8 cellular contexts compared by ENCODE assay signal in genomic region chr12:52884526-52885293, GRCh38. TPM values are rescaled to one million over a fixed set of nuclear protein-coding genes. Genes with fewer than 3 reads are reported as not detected.
A peak's percentile ranks its signal among the peaks of the same experiment; 100 is the strongest.
DNase-seq lines count a peak whose midpoint lies in the region; ATAC-seq, FAIRE-seq and TF ChIP-seq lines count a peak whose summit lies in the region.

No MANE protein-coding gene starts in this region.

- FAIRE-seq in urothelium cell line (lab: Jason Lieb, UNC), result no peak

- no peaks in the 10 kb centered on the region for H3K36me3 ChIP-seq in KMS-11 (ENCODE audit: insufficient read depth)
- no peaks in the 10 kb centered on the region for H3K36me3 ChIP-seq in RWPE2 (ENCODE audit: low read depth)
- H3K36me3 ChIP-seq in gastroesophageal sphincter, result no peaks in the 10 kb centered on the region

- H3K4me2 ChIP-seq in KMS-11, result no peak overlapping the region

- H3K36me3 Mint-ChIP-seq in activated T-helper 2 cell treated with anti-CD3 and anti-CD28 coated beads, Interferon-gamma antibody, Interleukin-2, Interleukin-4, amounts not matched to agents 10 μg/mL and 5 μg/mL and 100 μg/mL, durations not matched to agents 14 hours and 24 hours and 36 hours (ENCODE audit: low read depth), result no peaks in the 10 kb centered on the region

- WGBS in gastroesophageal sphincter (ENCODE audit: low coverage in 1 of 2), 2 donors, result 21 to 29% methylated on average over 6 to 9 of the region's 13 CpGs

- TF ChIP-seq CTCF in KMS-11 (conservative IDR thresholded peaks at IDR 0.05; ENCODE audit: low read depth, low read length) (peak; percentile 98), RWPE2 (IDR thresholded peaks at IDR 0.05; ENCODE audit: poor library complexity, severe bottlenecking) (peak; percentile 93), gastroesophageal sphincter (IDR thresholded peaks at IDR 0.05) (peak; percentile 77 to 94 (median 86))

- H3K79me2 ChIP-seq in KMS-11 (ENCODE audit: insufficient read depth, low read depth), result no peaks in the 10 kb centered on the region

- no peaks in the 10 kb centered on the region for H3K9me3 Mint-ChIP-seq in activated T-helper 2 cell treated with anti-CD3 and anti-CD28 coated beads, Interferon-gamma antibody, Interleukin-2, Interleukin-4, amounts not matched to agents 10 μg/mL and 5 μg/mL and 100 μg/mL, durations not matched to agents 14 hours and 24 hours and 36 hours

- no peak overlapping the region for H3K4me3 Mint-ChIP-seq in activated T-helper 2 cell treated with anti-CD3 and anti-CD28 coated beads, Interferon-gamma antibody, Interleukin-2, Interleukin-4, amounts not matched to agents 10 μg/mL and 5 μg/mL and 100 μg/mL, durations not matched to agents 14 hours and 24 hours and 36 hours (ENCODE audit: low read depth)

- ATAC-seq in RWPE2 (ENCODE audit: low read depth) (peak; percentile 66), gastroesophageal sphincter (peak; percentile 56), HG02885 (IDR thresholded peaks at IDR 0.05; ENCODE audit: poor library complexity, unreplicated experiment) (no peak)

- no peak overlapping the region for H3K9ac ChIP-seq in KMS-11

- H3K27ac ChIP-seq in KMS-11 (no peak overlapping the region), RWPE2 (ENCODE audit: poor library complexity, severe bottlenecking) (no peak overlapping the region), gastroesophageal sphincter (no peak overlapping the region)

- H3K4me1 ChIP-seq in KMS-11 (ENCODE audit: low read depth, poor library complexity, severe bottlenecking) (peaks cover 6% of the 10 kb centered on the region), RWPE2 (ENCODE audit: insufficient read depth, poor library complexity, severe bottlenecking) (no peaks in the 10 kb centered on the region), gastroesophageal sphincter (peaks cover 0 to 5% (median under 1%) of the 10 kb centered on the region in 3 donors)

- peaks cover 8% of the 10 kb centered on the region for H3K27me3 Mint-ChIP-seq in activated T-helper 2 cell treated with anti-CD3 and anti-CD28 coated beads, Interferon-gamma antibody, Interleukin-2, Interleukin-4, amounts not matched to agents 10 μg/mL and 5 μg/mL and 100 μg/mL, durations not matched to agents 14 hours and 24 hours and 36 hours (ENCODE audit: low read depth)

- no peak overlapping the region for H3K27ac Mint-ChIP-seq in activated T-helper 2 cell treated with anti-CD3 and anti-CD28 coated beads, Interferon-gamma antibody, Interleukin-2, Interleukin-4, amounts not matched to agents 10 μg/mL and 5 μg/mL and 100 μg/mL, durations not matched to agents 14 hours and 24 hours and 36 hours

- TF ChIP-seq POLR2A in gastroesophageal sphincter (IDR thresholded peaks at IDR 0.05), result no peak

- peak overlapping the region; percentile 12; the same call in 1 of the 2 replicates for H2AFZ ChIP-seq in KMS-11 (ENCODE audit: low read depth)

- H3K4me3 ChIP-seq in KMS-11 (IDR thresholded peaks at IDR 0.05; ENCODE audit: insufficient read depth, low read depth, low read length) (no peak overlapping the region), RWPE2 (ENCODE audit: severe bottlenecking) (no peak overlapping the region), gastroesophageal sphincter (no peak overlapping the region)

- H3K9me3 ChIP-seq in RWPE2 (ENCODE audit: severe bottlenecking) (no peaks in the 10 kb centered on the region), gastroesophageal sphincter (no peaks in the 10 kb centered on the region)

- DNase-seq in D341Med (ENCODE audit: low spot score) (peak; percentile 88), RWPE2 (ENCODE audit: low spot score) (no peak), pons (ENCODE audit: low spot score) (peak; percentile 44), urothelium cell line (ENCODE audit: low spot score) (peak; percentile 80)
- DNase-seq in activated T-helper 2 cell treated with anti-CD3 and anti-CD28 coated beads, Interferon-gamma antibody, Interleukin-2, Interleukin-4, amounts not matched to agents 10 μg/mL and 5 μg/mL and 100 μg/mL, durations not matched to agents 14 hours and 24 hours and 36 hours (ENCODE audit: low spot score), result peak; percentile 62

- H4K20me1 ChIP-seq in KMS-11 (ENCODE audit: insufficient read depth), result no peaks in the 10 kb centered on the region

- intact Hi-C loops in activated T-helper 2 cell treated with anti-CD3 and anti-CD28 coated beads, Interferon-gamma antibody, Interleukin-2, Interleukin-4, amounts not matched to agents 10 μg/mL and 5 μg/mL and 100 μg/mL, durations not matched to agents 14 hours and 24 hours and 36 hours (cut with micrococcal nuclease), result loop anchor here (1.0 kb wide), 1 partner anchor 97 kb away; no protein-coding TSS in a partner anchor

- peaks cover 6% of the 10 kb centered on the region for H3K4me1 Mint-ChIP-seq in activated T-helper 2 cell treated with anti-CD3 and anti-CD28 coated beads, Interferon-gamma antibody, Interleukin-2, Interleukin-4, amounts not matched to agents 10 μg/mL and 5 μg/mL and 100 μg/mL, durations not matched to agents 14 hours and 24 hours and 36 hours (ENCODE audit: low read depth)

- TF ChIP-seq EP300 in gastroesophageal sphincter (IDR thresholded peaks at IDR 0.05), result no peak

- H3K27me3 ChIP-seq in KMS-11 (ENCODE audit: insufficient read depth, low read depth) (no peaks in the 10 kb centered on the region), RWPE2 (ENCODE audit: insufficient read depth, poor library complexity, severe bottlenecking) (no peaks in the 10 kb centered on the region), gastroesophageal sphincter (no peaks in the 10 kb centered on the region)

RNA-seq across cellular contexts. Expression of gene KRT8, which starts 20.2 kb away (rescaled TPM):
- total RNA-seq in activated T-helper 2 cell treated with anti-CD3 and anti-CD28 coated beads, Interferon-gamma antibody, Interleukin-2, Interleukin-4, amounts not matched to agents 10 μg/mL and 5 μg/mL and 100 μg/mL, durations not matched to agents 14 hours and 24 hours and 36 hours, result 0.18 and 0.25 TPM in 2 replicates
- 100 to 1,000 TPM in 3 of 4 donors, 10 to 100 TPM in 1; 72.0 to 565 (median 255) TPM for total RNA-seq in gastroesophageal sphincter

RNA-seq across cellular contexts. Expression of gene KRT78, which starts 35.9 kb away (rescaled TPM):
- total RNA-seq in activated T-helper 2 cell treated with anti-CD3 and anti-CD28 coated beads, Interferon-gamma antibody, Interleukin-2, Interleukin-4, amounts not matched to agents 10 μg/mL and 5 μg/mL and 100 μg/mL, durations not matched to agents 14 hours and 24 hours and 36 hours, result not detected in 2 replicates
- total RNA-seq in gastroesophageal sphincter, result 1 to 10 TPM in 3 of 4 donors, under 1 TPM in 1; 0.27 to 9.5 (median 1.5) TPM

RNA-seq across cellular contexts. Expression of gene KRT79, which starts 50.6 kb away (rescaled TPM):
- total RNA-seq in activated T-helper 2 cell treated with anti-CD3 and anti-CD28 coated beads, Interferon-gamma antibody, Interleukin-2, Interleukin-4, amounts not matched to agents 10 μg/mL and 5 μg/mL and 100 μg/mL, durations not matched to agents 14 hours and 24 hours and 36 hours, result not detected in 2 replicates
- total RNA-seq in gastroesophageal sphincter, result not detected

Comparison
In these comparisons a context has a peak if more than half of its experiments do, and no peak if none do; other contexts are left out.
1. RNA of gene KRT8, which starts 20.2 kb away (total RNA-seq): 72.0 to 565 TPM in gastroesophageal sphincter; 0.18 to 0.25 TPM in activated T-helper 2 cell treated with anti-CD3 and anti-CD28 coated beads, Interferon-gamma antibody, Interleukin-2, Interleukin-4, amounts not matched to agents 10 μg/mL and 5 μg/mL and 100 μg/mL, durations not matched to agents 14 hours and 24 hours and 36 hours; every median in the first group is over 10 times any median in the second.
2. Peak in every context shown above with its lines, with median percentiles within 50 percentile points of each other: CTCF ChIP-seq.